ENCODE assay signal across 1 cellular context in the genomic region with DNA sequence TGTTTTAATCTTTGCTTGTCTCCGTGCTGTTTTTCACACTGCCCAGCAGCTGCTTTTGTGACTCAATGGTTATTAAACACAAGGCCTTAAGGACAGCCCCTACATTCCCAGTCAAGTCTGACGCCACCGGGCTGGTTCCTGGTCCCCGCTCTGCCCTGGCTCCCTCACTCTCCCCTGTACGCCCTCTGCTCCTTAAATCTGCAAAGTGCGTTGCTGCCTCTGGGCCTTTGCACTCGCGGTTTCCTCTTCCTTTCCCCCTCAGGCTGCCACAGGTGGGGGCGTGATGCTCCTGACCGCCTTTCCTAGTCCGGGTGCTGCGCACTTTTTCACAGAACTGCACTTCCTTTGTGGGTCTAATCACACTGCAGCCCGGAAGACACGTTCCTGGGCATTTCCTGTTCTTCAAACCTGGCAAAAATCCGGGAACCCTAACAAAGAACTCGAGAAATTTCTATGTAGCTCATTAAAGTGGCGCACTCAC.
TF ChIP-seq lines count a peak whose summit lies in the region.

No MANE protein-coding gene starts in this region.

TF ChIP-seq in GM23338, 12 proteins besides CTCF, POLR2A, EP300 and RAD21:
- TF ChIP-seq, protein P1, sequence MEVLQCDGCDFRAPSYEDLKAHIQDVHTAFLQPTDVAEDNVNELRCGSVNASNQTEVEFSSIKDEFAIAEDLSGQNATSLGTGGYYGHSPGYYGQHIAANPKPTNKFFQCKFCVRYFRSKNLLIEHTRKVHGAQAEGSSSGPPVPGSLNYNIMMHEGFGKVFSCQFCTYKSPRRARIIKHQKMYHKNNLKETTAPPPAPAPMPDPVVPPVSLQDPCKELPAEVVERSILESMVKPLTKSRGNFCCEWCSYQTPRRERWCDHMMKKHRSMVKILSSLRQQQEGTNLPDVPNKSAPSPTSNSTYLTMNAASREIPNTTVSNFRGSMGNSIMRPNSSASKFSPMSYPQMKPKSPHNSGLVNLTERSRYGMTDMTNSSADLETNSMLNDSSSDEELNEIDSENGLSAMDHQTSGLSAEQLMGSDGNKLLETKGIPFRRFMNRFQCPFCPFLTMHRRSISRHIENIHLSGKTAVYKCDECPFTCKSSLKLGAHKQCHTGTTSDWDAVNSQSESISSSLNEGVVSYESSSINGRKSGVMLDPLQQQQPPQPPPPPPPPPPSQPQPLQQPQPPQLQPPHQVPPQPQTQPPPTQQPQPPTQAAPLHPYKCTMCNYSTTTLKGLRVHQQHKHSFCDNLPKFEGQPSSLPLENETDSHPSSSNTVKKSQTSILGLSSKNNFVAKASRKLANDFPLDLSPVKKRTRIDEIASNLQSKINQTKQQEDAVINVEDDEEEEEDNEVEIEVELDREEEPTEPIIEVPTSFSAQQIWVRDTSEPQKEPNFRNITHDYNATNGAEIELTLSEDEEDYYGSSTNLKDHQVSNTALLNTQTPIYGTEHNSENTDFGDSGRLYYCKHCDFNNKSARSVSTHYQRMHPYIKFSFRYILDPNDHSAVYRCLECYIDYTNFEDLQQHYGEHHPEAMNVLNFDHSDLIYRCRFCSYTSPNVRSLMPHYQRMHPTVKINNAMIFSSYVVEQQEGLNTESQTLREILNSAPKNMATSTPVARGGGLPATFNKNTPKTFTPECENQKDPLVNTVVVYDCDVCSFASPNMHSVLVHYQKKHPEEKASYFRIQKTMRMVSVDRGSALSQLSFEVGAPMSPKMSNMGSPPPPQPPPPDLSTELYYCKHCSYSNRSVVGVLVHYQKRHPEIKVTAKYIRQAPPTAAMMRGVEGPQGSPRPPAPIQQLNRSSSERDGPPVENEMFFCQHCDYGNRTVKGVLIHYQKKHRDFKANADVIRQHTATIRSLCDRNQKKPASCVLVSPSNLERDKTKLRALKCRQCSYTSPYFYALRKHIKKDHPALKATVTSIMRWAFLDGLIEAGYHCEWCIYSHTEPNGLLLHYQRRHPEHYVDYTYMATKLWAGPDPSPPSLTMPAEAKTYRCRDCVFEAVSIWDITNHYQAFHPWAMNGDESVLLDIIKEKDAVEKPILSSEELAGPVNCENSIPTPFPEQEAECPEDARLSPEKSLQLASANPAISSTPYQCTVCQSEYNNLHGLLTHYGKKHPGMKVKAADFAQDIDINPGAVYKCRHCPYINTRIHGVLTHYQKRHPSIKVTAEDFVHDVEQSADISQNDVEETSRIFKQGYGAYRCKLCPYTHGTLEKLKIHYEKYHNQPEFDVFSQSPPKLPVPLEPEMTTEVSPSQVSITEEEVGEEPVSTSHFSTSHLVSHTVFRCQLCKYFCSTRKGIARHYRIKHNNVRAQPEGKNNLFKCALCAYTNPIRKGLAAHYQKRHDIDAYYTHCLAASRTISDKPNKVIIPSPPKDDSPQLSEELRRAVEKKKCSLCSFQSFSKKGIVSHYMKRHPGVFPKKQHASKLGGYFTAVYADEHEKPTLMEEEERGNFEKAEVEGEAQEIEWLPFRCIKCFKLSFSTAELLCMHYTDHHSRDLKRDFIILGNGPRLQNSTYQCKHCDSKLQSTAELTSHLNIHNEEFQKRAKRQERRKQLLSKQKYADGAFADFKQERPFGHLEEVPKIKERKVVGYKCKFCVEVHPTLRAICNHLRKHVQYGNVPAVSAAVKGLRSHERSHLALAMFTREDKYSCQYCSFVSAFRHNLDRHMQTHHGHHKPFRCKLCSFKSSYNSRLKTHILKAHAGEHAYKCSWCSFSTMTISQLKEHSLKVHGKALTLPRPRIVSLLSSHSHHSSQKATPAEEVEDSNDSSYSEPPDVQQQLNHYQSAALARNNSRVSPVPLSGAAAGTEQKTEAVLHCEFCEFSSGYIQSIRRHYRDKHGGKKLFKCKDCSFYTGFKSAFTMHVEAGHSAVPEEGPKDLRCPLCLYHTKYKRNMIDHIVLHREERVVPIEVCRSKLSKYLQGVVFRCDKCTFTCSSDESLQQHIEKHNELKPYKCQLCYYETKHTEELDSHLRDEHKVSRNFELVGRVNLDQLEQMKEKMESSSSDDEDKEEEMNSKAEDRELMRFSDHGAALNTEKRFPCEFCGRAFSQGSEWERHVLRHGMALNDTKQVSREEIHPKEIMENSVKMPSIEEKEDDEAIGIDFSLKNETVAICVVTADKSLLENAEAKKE (CRISPR knock-in tag; IDR thresholded peaks at IDR 0.05), result no peak
- TF ChIP-seq ZNF114 (CRISPR knock-in tag; IDR thresholded peaks at IDR 0.05) (no peak), NANOG (IDR thresholded peaks at IDR 0.05; ENCODE audit: borderline replicate concordance) (no peak), CREB1 (CRISPR knock-in tag; IDR thresholded peaks at IDR 0.05; ENCODE audit: low read depth) (no peak), STAT1 (IDR thresholded peaks at IDR 0.05; ENCODE audit: unreplicated experiment) (no peak), EZH2phosphoT487 (IDR thresholded peaks at IDR 0.05; ENCODE audit: unreplicated experiment) (no peak), POLR2AphosphoS5 (IDR thresholded peaks at IDR 0.05; ENCODE audit: low read depth) (no peak), JUNB (IDR thresholded peaks at IDR 0.05; ENCODE audit: unreplicated experiment) (no peak), ZNF331 (CRISPR knock-in tag; IDR thresholded peaks at IDR 0.05; ENCODE audit: low read depth) (no peak), EZH2 (IDR thresholded peaks at IDR 0.05; ENCODE audit: low read depth, unreplicated experiment) (no peak)
- TF ChIP-seq, protein P2, sequence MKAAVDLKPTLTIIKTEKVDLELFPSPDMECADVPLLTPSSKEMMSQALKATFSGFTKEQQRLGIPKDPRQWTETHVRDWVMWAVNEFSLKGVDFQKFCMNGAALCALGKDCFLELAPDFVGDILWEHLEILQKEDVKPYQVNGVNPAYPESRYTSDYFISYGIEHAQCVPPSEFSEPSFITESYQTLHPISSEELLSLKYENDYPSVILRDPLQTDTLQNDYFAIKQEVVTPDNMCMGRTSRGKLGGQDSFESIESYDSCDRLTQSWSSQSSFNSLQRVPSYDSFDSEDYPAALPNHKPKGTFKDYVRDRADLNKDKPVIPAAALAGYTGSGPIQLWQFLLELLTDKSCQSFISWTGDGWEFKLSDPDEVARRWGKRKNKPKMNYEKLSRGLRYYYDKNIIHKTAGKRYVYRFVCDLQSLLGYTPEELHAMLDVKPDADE (IDR thresholded peaks at IDR 0.05), result no peak
- TF ChIP-seq, protein P3, sequence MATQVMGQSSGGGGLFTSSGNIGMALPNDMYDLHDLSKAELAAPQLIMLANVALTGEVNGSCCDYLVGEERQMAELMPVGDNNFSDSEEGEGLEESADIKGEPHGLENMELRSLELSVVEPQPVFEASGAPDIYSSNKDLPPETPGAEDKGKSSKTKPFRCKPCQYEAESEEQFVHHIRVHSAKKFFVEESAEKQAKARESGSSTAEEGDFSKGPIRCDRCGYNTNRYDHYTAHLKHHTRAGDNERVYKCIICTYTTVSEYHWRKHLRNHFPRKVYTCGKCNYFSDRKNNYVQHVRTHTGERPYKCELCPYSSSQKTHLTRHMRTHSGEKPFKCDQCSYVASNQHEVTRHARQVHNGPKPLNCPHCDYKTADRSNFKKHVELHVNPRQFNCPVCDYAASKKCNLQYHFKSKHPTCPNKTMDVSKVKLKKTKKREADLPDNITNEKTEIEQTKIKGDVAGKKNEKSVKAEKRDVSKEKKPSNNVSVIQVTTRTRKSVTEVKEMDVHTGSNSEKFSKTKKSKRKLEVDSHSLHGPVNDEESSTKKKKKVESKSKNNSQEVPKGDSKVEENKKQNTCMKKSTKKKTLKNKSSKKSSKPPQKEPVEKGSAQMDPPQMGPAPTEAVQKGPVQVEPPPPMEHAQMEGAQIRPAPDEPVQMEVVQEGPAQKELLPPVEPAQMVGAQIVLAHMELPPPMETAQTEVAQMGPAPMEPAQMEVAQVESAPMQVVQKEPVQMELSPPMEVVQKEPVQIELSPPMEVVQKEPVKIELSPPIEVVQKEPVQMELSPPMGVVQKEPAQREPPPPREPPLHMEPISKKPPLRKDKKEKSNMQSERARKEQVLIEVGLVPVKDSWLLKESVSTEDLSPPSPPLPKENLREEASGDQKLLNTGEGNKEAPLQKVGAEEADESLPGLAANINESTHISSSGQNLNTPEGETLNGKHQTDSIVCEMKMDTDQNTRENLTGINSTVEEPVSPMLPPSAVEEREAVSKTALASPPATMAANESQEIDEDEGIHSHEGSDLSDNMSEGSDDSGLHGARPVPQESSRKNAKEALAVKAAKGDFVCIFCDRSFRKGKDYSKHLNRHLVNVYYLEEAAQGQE (IDR thresholded peaks at IDR 0.05; ENCODE audit: unreplicated experiment), result no peak
